In the genomic region with DNA sequence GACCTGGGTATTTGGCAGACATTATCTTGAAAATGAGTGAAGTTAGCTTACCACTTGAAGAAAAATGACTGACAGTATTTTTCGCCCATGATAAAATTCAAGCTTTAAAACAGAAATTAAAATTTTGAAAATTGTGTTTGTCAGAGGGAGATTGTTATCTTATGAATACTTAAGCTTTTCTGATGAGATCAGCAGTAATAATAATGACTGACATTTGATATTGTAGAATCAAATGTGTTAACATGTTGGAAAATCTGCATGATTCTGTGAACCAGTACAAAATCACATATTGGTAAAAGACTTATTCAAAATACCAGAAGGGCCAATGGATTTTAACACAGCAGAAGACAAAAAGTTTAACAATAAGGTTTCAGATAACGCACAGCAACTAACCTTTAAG, we compare ENCODE assay signal across 23 cellular contexts.
DNase-seq lines count a peak whose midpoint lies in the region; ATAC-seq, FAIRE-seq and TF ChIP-seq lines count a peak whose summit lies in the region.
"Had no signal": no experiment of that assay in that cellular context is flagged by ENCODE, and none has a peak within 500 bp of the region (broad histone marks: within the 10 kb centered on the region; RNA-seq: fewer than 3 reads in every experiment).

No MANE protein-coding gene starts in this region.

- intact Hi-C loops in HepG2 (cut with micrococcal nuclease; ENCODE audit: unreplicated experiment) (no loop called here), right lobe of liver (cut with DNase I) (no loop called here), GM12878 (cut with micrococcal nuclease; ENCODE audit: unreplicated experiment) (no loop called here), left lung (cut with DNase I) (no loop called here)

- H3K9ac ChIP-seq in HepG2 (ENCODE audit: insufficient read depth, low read depth, low read length) (no peak overlapping the region), GM12878 (ENCODE audit: control insufficient read depth, insufficient read depth, low read length) (no peak overlapping the region)
- H3K9ac ChIP-seq: BLaER1 had no signal

- no peak overlapping the region for H3K27ac ChIP-seq in HepG2 (ENCODE audit: extremely low read length, insufficient read depth, low read length)
- H3K27ac ChIP-seq in right lobe of liver = no peak overlapping the region
- H3K27ac ChIP-seq in GM12878 (ENCODE audit: control insufficient read depth, insufficient read depth) = no peak overlapping the region
- no peak overlapping the region for H3K27ac ChIP-seq in left lung
- H3K27ac ChIP-seq: 22Rv1, BLaER1 had no signal

- FAIRE-seq in HepG2 (lab: Jason Lieb, UNC) (no peak), GM12878 (lab: Jason Lieb, UNC) (peak; percentile 31)
- FAIRE-seq: GM12891, GM19239 had no signal

- H2AFZ ChIP-seq in HepG2 (ENCODE audit: low read length) (no peak overlapping the region), GM12878 (ENCODE audit: control insufficient read depth, low read depth, low read length) (no peak overlapping the region)

- peaks cover 0 to 17% of the 10 kb centered on the region in 2 experiments; a peak in 3 of 5 replicates for H3K27me3 ChIP-seq in HepG2 (ENCODE audit: control insufficient read depth in 1 of 2, insufficient read depth in 2 of 2, low read length in 2 of 2)
- H3K27me3 ChIP-seq in right lobe of liver = no peaks in the 10 kb centered on the region
- H3K27me3 ChIP-seq in GM12878 (replicated peaks in 1 of 2; ENCODE audit: control insufficient read depth in 2 of 2, insufficient read depth in 2 of 2, low read length in 1 of 2) = no peaks in the 10 kb centered on the region
- no peaks in the 10 kb centered on the region for H3K27me3 ChIP-seq in left lung
- H3K27me3 ChIP-seq: BLaER1 had no signal

- H3K4me1 ChIP-seq in HepG2 (ENCODE audit: insufficient read depth, low read length) = no peaks in the 10 kb centered on the region
- no peaks in the 10 kb centered on the region for H3K4me1 ChIP-seq in right lobe of liver
- no peaks in the 10 kb centered on the region for H3K4me1 ChIP-seq in GM12878 (ENCODE audit: control insufficient read depth, insufficient read depth, low read length)
- H3K4me1 ChIP-seq in left lung = no peaks in the 10 kb centered on the region
- H3K4me1 ChIP-seq: BE2C, BLaER1 had no signal

- BruUV-seq in HepG2 (replicated peaks; lab: Mats Ljungman, UMichigan) (no TSS peak), GM12878 (replicated peaks; lab: Mats Ljungman, UMichigan) (no TSS peak)

- CTCF ChIA-PET in HepG2 (lab: Yijun Ruan, JAX; ENCODE audit: low intra/inter-chr PET ratio, low total read pairs) = no interaction called here
- CTCF ChIA-PET in GM12878 (lab: Yijun Ruan, JAX) = no interaction called here

- H3K9me3 ChIP-seq in HepG2 (ENCODE audit: low read length) = no peaks in the 10 kb centered on the region
- H3K9me3 ChIP-seq in right lobe of liver = no peaks in the 10 kb centered on the region
- no peaks in the 10 kb centered on the region for H3K9me3 ChIP-seq in GM12878 (replicated peaks; ENCODE audit: control insufficient read depth, insufficient read depth, low read length)
- peaks cover 0 to 14% of the 10 kb centered on the region in 2 donors for H3K9me3 ChIP-seq in left lung
- H3K9me3 ChIP-seq: BE2C, BLaER1 had no signal

- in situ Hi-C loops in HepG2 (cut with HindIII; ENCODE audit: extremely low pct_ligation_motif_present, low pct_unique_long_range_greater_than_20kb) = no loop called here
- in situ Hi-C loops in GM12878 (cut with MboI) = no loop called here

- TF ChIP-seq EP300 in HepG2 (IDR thresholded peaks at IDR 0.05; ENCODE audit: low read depth in 2 of 2, low read length in 2 of 2) (no peak), HepG2 (CRISPR knock-in tag; IDR thresholded peaks at IDR 0.05; ENCODE audit: borderline replicate concordance) (no peak), GM12878 (IDR thresholded peaks at IDR 0.05; ENCODE audit: borderline replicate concordance in 1 of 2, control insufficient read depth in 1 of 2, low read depth in 2 of 2, low read length in 2 of 2) (no peak)

- WGBS in HepG2 (ENCODE audit: low lambda C conversion rate) = 26% methylated on average over 2 of the region's 2 CpGs
- WGBS in right lobe of liver (ENCODE audit: insufficient coverage, low coverage, low lambda C conversion rate, missing lambda C conversion rate) = 78% methylated on average over 2 of the region's 2 CpGs
- WGBS in GM12878 (ENCODE audit: insufficient coverage, insufficient replicate concordance, low lambda C conversion rate, missing lambda C conversion rate) = 31% methylated on average over 2 of the region's 2 CpGs

- H3K4me2 ChIP-seq in HepG2 (ENCODE audit: low read depth, low read length) (no peak overlapping the region), GM12878 (ENCODE audit: control insufficient read depth, insufficient read depth) (no peak overlapping the region)
- H3K4me2 ChIP-seq: BLaER1 had no signal

- DNase-seq in HepG2 (ENCODE audit: low spot score) (no peak), right lobe of liver (no peak), GM12878 (ENCODE audit: low read depth, low spot score) (no peak), inferior parietal cortex (ENCODE audit: extremely low spot score) (no peak), left lung (no peak)
- DNase-seq: ACHN; BE2C; C1 segment of cervical spinal cord; CD4-positive, alpha-beta memory T cell; CD4-positive, CD25-positive, alpha-beta regulatory T cell; CD8-positive, alpha-beta memory T cell; COR-L47; DMS 273 treated with DMSO at 0.1 percent for 48 hours; DMS153; DMS53; DMS79; DND-41; EL; GDM1 had no signal

- TF ChIP-seq POLR2A in HepG2 (IDR thresholded peaks at IDR 0.05; ENCODE audit: insufficient read depth in 1 of 2, low read depth in 2 of 2, low read length in 2 of 2) = no peak
- no peak for TF ChIP-seq POLR2A in right lobe of liver (IDR thresholded peaks at IDR 0.05)
- TF ChIP-seq POLR2A in GM12878 (IDR thresholded peaks at IDR 0.05; ENCODE audit: low read depth, low read length) = no peak

- H4K20me1 ChIP-seq in HepG2 (ENCODE audit: insufficient read depth, low read length) (no peaks in the 10 kb centered on the region), GM12878 (ENCODE audit: control insufficient read depth, insufficient read depth) (no peaks in the 10 kb centered on the region)
- H4K20me1 ChIP-seq: BLaER1 had no signal

- SMC1A ChIA-PET in GM12878 (lab: Charles Lee; ENCODE audit: uncharacterized antibody, unreplicated experiment) = no interaction called here

- RAD21 ChIA-PET in GM12878 (lab: Charles Lee; ENCODE audit: unreplicated experiment) = no interaction called here

- H3K36me3 ChIP-seq in HepG2 (replicated peaks in 1 of 2; ENCODE audit: control insufficient read depth in 1 of 2, insufficient read depth in 2 of 2, low read length in 2 of 2) = no peaks in the 10 kb centered on the region
- H3K36me3 ChIP-seq in right lobe of liver = no peaks in the 10 kb centered on the region
- no peaks in the 10 kb centered on the region for H3K36me3 ChIP-seq in GM12878 (ENCODE audit: control insufficient read depth in 2 of 2, insufficient read depth in 2 of 2, low read length in 1 of 2)
- H3K36me3 ChIP-seq in left lung = no peaks in the 10 kb centered on the region
- H3K36me3 ChIP-seq: BE2C, BLaER1 had no signal

- ATAC-seq in HepG2 (no peak), right lobe of liver (no peak), GM12878 (no peak), left lung (no peak)

- POLR2A ChIA-PET in HepG2 (lab: Yijun Ruan, JAX) (no interaction called here), GM12878 (lab: Charles Lee) (no interaction called here)

- H3K79me2 ChIP-seq in HepG2 (ENCODE audit: insufficient read depth, low read length) (no peaks in the 10 kb centered on the region), GM12878 (ENCODE audit: control insufficient read depth, insufficient read depth, low read length) (no peaks in the 10 kb centered on the region)

- TF ChIP-seq RAD21 in HepG2 (CRISPR knock-in tag; IDR thresholded peaks at IDR 0.05) (no peak), GM12878 (IDR thresholded peaks at IDR 0.05; ENCODE audit: insufficient read depth, low read depth, low read length) (no peak)

- no peak overlapping the region for H3K4me3 ChIP-seq in HepG2 (replicated peaks in 1 of 3; ENCODE audit: insufficient read depth in 1 of 3, low read depth in 2 of 3, low read length in 3 of 3)
- no peak overlapping the region for H3K4me3 ChIP-seq in right lobe of liver
- H3K4me3 ChIP-seq in GM12878 = no peak overlapping the region
- H3K4me3 ChIP-seq in left lung = no peak overlapping the region
- H3K4me3 ChIP-seq: BLaER1 had no signal

- TF ChIP-seq CTCF in HepG2 (CRISPR knock-in tag; IDR thresholded peaks at IDR 0.05) (no peak), right lobe of liver (IDR thresholded peaks at IDR 0.05) (no peak), GM12878 (IDR thresholded peaks at IDR 0.05 in 2 of 3, conservative IDR thresholded peaks at IDR 0.05 in 1 of 3; ENCODE audit: control insufficient read depth in 2 of 3, extremely low read depth in 1 of 3, insufficient read depth in 1 of 3, low read depth in 3 of 3, low read length in 3 of 3) (no peak), left lung (IDR thresholded peaks at IDR 0.05) (no peak)

TF ChIP-seq in HepG2, 621 proteins besides CTCF, POLR2A, EP300 and RAD21:
- TF ChIP-seq MAFK (conservative IDR thresholded peaks at IDR 0.05 in 1 of 2, IDR thresholded peaks at IDR 0.05 in 1 of 2; ENCODE audit: low read length in 2 of 2) = peak; percentile 44 to 79; a peak in 3 of 4 replicates
- no peak for TF ChIP-seq RORA (CRISPR knock-in tag; IDR thresholded peaks at IDR 0.05)
- TF ChIP-seq MAFF (IDR thresholded peaks at IDR 0.05; ENCODE audit: low read depth, low read length) = peak; percentile 75

TF ChIP-seq in GM12878, 131 proteins besides CTCF, POLR2A, EP300 and RAD21:
- TF ChIP-seq EGR1 (IDR thresholded peaks at IDR 0.05; ENCODE audit: borderline replicate concordance in 1 of 2, low read depth in 2 of 2, low read length in 2 of 2) (no peak), SUZ12 (IDR thresholded peaks at IDR 0.05; ENCODE audit: unreplicated experiment) (no peak), BCL11A (IDR thresholded peaks at IDR 0.05; ENCODE audit: low read depth, low read length) (no peak), ETV6 (conservative IDR thresholded peaks at IDR 0.05 in 1 of 2, IDR thresholded peaks at IDR 0.05 in 1 of 2; ENCODE audit: borderline replicate concordance in 1 of 2, low read depth in 1 of 2) (no peak)
